6 cellular contexts compared by ENCODE assay signal in genomic region chr5:14967166-14967565, GRCh38.
"Had no signal": no experiment of that assay in that cellular context is flagged by ENCODE, and none has a peak within 500 bp of the region (broad histone marks: within the 10 kb centered on the region; RNA-seq: fewer than 3 reads in every experiment).

No MANE protein-coding gene starts in this region.

- H3K4me2 ChIP-seq: KMS-11 had no signal

- H3K27ac ChIP-seq: HL-60, KMS-11 had no signal

- DNase-seq: IMR-90, KBM-7, KG1 had no signal

- ATAC-seq: K562 had no signal

- FAIRE-seq: K562 had no signal

- H3K9ac ChIP-seq: KMS-11 had no signal

- H3K4me3 ChIP-seq: K562 had no signal
